ENCODE assay signal across 8 cellular contexts in the genomic region with DNA sequence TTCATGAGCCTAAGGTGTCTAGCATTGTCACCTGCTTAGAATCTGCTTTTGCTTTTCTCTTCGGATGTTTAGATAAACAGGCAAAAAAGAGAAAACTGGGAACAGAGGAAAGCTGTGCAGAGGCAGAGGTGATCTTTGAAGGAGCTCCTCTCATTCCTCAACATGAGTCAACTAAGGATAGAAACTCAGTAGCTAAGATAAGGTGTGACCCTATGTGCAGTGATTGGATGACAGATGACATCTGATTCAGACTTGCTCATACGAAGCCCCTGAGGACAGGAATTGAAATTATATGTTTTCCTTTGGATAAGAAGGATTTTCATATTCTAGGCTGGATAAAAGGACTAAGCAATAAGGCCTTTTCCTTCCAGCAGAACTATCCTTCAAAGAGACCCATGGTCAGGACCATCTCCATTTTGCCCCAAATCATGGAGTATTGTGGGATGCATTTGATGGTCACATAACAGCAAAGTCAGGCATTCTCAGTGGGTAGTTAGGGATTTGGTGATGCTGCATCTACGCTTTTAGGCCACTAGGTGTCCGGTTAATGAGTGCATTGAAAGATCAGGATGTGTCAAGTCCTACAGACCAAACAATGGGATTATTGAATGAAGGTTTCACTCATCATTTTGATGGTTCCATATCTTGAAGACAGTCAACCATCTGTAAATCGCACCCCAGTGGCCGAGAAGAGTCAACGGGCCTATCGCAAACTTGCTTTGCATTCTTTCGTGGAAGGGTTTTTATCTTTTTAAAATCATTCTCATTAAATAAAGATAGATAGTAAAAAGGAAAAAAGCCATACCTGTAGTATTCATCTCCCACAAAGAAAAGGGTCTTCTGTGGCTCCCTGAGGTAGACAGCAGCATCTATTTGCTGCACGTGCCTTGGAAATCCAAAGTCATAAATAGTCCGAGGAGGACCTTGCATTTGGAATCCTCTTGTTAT. TPM values are rescaled to one million over a fixed set of nuclear protein-coding genes. Genes with fewer than 3 reads are reported as not detected.
A peak's percentile ranks its signal among the peaks of the same experiment; 100 is the strongest.
DNase-seq lines count a peak whose midpoint lies in the region; ATAC-seq, FAIRE-seq and TF ChIP-seq lines count a peak whose summit lies in the region.

No MANE protein-coding gene starts in this region.

- H4K20me1 ChIP-seq in astrocyte (ENCODE audit: insufficient read depth, low read length), result no peaks in the 10 kb centered on the region

- H3K4me1 ChIP-seq in astrocyte (ENCODE audit: insufficient read depth, low read length) (no peaks in the 10 kb centered on the region), mucosa of descending colon (ENCODE audit: low read depth) (no peaks in the 10 kb centered on the region)

- no peaks in the 10 kb centered on the region for H3K27me3 Mint-ChIP-seq in astrocyte (ENCODE audit: low read depth, unreplicated experiment)
- H3K27me3 Mint-ChIP-seq in activated T-cell treated with anti-CD3 and anti-CD28 coated beads, Interleukin-2, amount 50 U/mL, for 24 hours, result no peaks in the 10 kb centered on the region

- H3K9ac ChIP-seq in astrocyte (ENCODE audit: low read length), result no peak overlapping the region

- H2AFZ ChIP-seq in astrocyte (ENCODE audit: low read depth, low read length), result no peak overlapping the region

- no peaks in the 10 kb centered on the region for H3K79me2 ChIP-seq in astrocyte (ENCODE audit: insufficient read depth, low read length)

- ATAC-seq in mucosa of descending colon, result peak; percentile 72
- ATAC-seq in GM18520 (IDR thresholded peaks at IDR 0.05; ENCODE audit: unreplicated experiment), result no peak
- ATAC-seq in HG03439 (IDR thresholded peaks at IDR 0.05; ENCODE audit: unreplicated experiment), result no peak

- H3K9me3 ChIP-seq in astrocyte (ENCODE audit: insufficient read depth, low read depth, low read length) (no peaks in the 10 kb centered on the region), mucosa of descending colon (no peaks in the 10 kb centered on the region)

- no peak overlapping the region for H3K4me3 Mint-ChIP-seq in astrocyte (ENCODE audit: unreplicated experiment)
- no peak overlapping the region for H3K4me3 Mint-ChIP-seq in activated T-cell treated with anti-CD3 and anti-CD28 coated beads, Interleukin-2, amount 50 U/mL, for 24 hours

- H3K9me3 Mint-ChIP-seq in astrocyte (ENCODE audit: unreplicated experiment), result peaks cover 3% of the 10 kb centered on the region
- H3K9me3 Mint-ChIP-seq in activated T-cell treated with anti-CD3 and anti-CD28 coated beads, Interleukin-2, amount 50 U/mL, for 24 hours, result no peaks in the 10 kb centered on the region

- peaks cover 22% of the 10 kb centered on the region for H3K4me1 Mint-ChIP-seq in astrocyte (ENCODE audit: low read depth, unreplicated experiment)
- peaks cover 37% of the 10 kb centered on the region for H3K4me1 Mint-ChIP-seq in activated T-cell treated with anti-CD3 and anti-CD28 coated beads, Interleukin-2, amount 50 U/mL, for 24 hours (ENCODE audit: low read depth)

- TF ChIP-seq CTCF in GM10266 (IDR thresholded peaks at IDR 0.05; ENCODE audit: control insufficient read depth, insufficient read depth, low read depth, missing control alignments) (peak; percentile 37), astrocyte (IDR thresholded peaks at IDR 0.05; ENCODE audit: insufficient read depth, low read depth, low read length) (peak; percentile 61), mucosa of descending colon (IDR thresholded peaks at IDR 0.05) (no peak)

- no peak overlapping the region for H3K27ac Mint-ChIP-seq in astrocyte (ENCODE audit: unreplicated experiment)
- H3K27ac Mint-ChIP-seq in activated T-cell treated with anti-CD3 and anti-CD28 coated beads, Interleukin-2, amount 50 U/mL, for 24 hours, result no peak overlapping the region

- H3K27ac ChIP-seq in astrocyte (ENCODE audit: low read depth, low read length), result no peak overlapping the region

- no peak overlapping the region for H3K4me2 ChIP-seq in astrocyte (ENCODE audit: low read length)

- DNase-seq in GM10266 (ENCODE audit: extremely low spot score) (no peak), HT1080 (ENCODE audit: low read depth) (peak; percentile 22), astrocyte (ENCODE audit: low read depth) (no peak), mucosa of descending colon (no peak)
- DNase-seq in activated CD4-positive, alpha-beta T cell treated with anti-CD3 and anti-CD28 coated beads for 1 hour, result no peak
- no peak for DNase-seq in activated T-cell treated with anti-CD3 and anti-CD28 coated beads, Interleukin-2, amount 50 U/mL, for 24 hours

- H3K4me3 ChIP-seq in astrocyte (ENCODE audit: insufficient read depth, low read depth, low read length), result no peak overlapping the region
- no peak overlapping the region for H3K4me3 ChIP-seq in mucosa of descending colon

- intact Hi-C loops in mucosa of descending colon (cut with DNase I, micrococcal nuclease), result no loop called here

- FAIRE-seq in astrocyte (lab: Jason Lieb, UNC), result no peak

- no peaks in the 10 kb centered on the region for H3K27me3 ChIP-seq in astrocyte (ENCODE audit: insufficient read depth, low read length)

- H3K36me3 ChIP-seq in astrocyte (ENCODE audit: insufficient read depth, low read length) (no peaks in the 10 kb centered on the region), mucosa of descending colon (ENCODE audit: low read depth) (no peaks in the 10 kb centered on the region)

- no peaks in the 10 kb centered on the region for H3K36me3 Mint-ChIP-seq in astrocyte (ENCODE audit: low read depth, unreplicated experiment)
- no peaks in the 10 kb centered on the region for H3K36me3 Mint-ChIP-seq in activated T-cell treated with anti-CD3 and anti-CD28 coated beads, Interleukin-2, amount 50 U/mL, for 24 hours (ENCODE audit: low read depth)

RNA-seq across cellular contexts. Expression of a gene that starts 32.2 kb away (rescaled TPM):
- total RNA-seq in HT1080 (2014; rRNA removed; shearing (Covaris generic)), result not detected in 2 replicates
- not detected in 2 replicates for polyA plus RNA-seq in HT1080 (2015; cell fraction: cytosol; rRNA removed)
- not detected in 2 replicates for polyA plus RNA-seq in HT1080 (2015; cell fraction: nucleus; rRNA removed)
- total RNA-seq in astrocyte, result not detected in 2 replicates
- total RNA-seq in mucosa of descending colon, result not detected
